12 cellular contexts compared by ENCODE assay signal in the genomic region with DNA sequence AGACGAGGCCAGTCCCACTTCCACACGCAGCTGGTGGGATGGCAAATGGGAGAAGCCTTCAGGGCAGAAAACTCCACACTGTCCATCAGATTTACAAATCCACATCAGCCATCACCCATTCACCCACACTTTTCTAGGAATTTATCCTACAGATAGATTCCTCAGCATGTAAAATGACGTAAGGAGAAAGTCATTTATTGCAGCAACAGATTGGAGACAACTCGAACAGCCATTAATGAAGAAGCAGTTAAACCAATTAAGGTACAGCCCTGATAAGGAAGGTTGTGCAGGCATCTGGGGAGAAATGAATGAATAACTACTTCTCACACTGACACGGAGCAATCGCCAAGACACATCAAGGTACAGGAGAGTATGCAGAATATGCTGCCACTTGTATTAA.
"Had no signal": no experiment of that assay in that cellular context is flagged by ENCODE, and none has a peak within 500 bp of the region (broad histone marks: within the 10 kb centered on the region; RNA-seq: fewer than 3 reads in every experiment).

No MANE protein-coding gene starts in this region.

- H3K27ac ChIP-seq: neutrophil, right atrium auricular region had no signal

- H3K27me3 ChIP-seq: heart left ventricle, neutrophil, right atrium auricular region had no signal

- H3K9me3 ChIP-seq: heart left ventricle, neutrophil, right atrium auricular region had no signal

- ATAC-seq: stimulated activated naive B cell treated with anti-CD40 and anti-IgM and Interleukin-4, amounts not matched to agents 10 μg/mL and 1 μg/mL and 100 μg/mL, for 72 hours had no signal

- H3K36me3 ChIP-seq: heart left ventricle, right atrium auricular region had no signal

- H3K4me3 ChIP-seq: heart left ventricle, right atrium auricular region, skin epidermis had no signal

- DNase-seq: activated CD4-positive, alpha-beta T cell treated with anti-CD3 and anti-CD28 coated beads, Interleukin-2, amount 50 U/mL, for 1 hour; activated naive CD4-positive, alpha-beta T cell treated with anti-CD3 and anti-CD28 coated beads, Interleukin-2, amount 50 U/mL, for 16 hours; amniotic stem cell; foreskin melanocyte; heart left ventricle; islet precursor cell; left ventricle myocardium superior; stimulated activated CD4-positive, alpha-beta T cell treated with anti-CD3 and anti-CD28 coated beads, Interleukin-2, amount 100 ng/mL, for 24 hours; stimulated activated naive B cell treated with anti-CD40 and anti-IgM and Interleukin-4, amounts not matched to agents 10 μg/mL and 1 μg/mL and 100 μg/mL, for 72 hours had no signal
